Comparison of ENCODE assay signal across 9 cellular contexts in the genomic region with DNA sequence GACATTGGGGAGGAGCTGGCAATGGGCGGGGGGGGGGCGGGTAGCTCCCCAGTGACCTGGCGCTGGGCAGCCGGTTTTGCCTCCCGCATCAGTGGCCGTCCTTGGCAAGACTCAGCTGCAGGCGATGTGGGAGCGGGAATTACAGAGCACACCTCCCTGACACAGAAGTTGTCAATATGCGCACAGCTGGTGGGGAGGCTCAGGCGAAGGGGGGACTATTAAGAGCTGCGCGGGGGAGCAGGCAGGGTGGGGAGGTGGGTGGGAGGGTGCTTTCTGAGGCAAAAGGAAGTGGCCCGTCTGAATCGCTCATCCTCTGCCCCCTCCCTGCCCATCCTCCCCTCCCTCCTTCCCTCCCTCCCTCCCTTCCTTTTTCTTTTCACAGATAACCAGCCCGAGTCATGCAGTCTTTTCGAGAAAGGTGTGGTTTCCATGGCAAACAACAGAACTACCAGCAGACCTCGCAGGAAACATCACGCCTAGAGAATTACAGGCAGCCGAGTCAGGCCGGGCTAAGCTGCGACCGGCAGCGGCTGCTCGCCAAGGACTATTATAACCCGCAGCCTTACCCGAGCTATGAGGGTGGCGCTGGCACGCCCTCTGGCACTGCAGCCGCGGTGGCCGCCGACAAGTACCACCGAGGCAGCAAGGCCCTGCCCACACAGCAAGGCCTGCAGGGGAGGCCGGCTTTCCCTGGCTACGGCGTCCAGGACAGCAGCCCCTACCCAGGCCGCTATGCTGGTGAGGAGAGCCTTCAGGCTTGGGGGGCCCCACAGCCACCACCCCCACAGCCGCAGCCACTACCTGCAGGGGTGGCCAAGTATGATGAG. TPM values are rescaled to one million over a fixed set of nuclear protein-coding genes. Genes with fewer than 3 reads are reported as not detected.
DNase-seq lines count a peak whose midpoint lies in the region; ATAC-seq and TF ChIP-seq lines count a peak whose summit lies in the region.
"Had no signal": no experiment of that assay in that cellular context is flagged by ENCODE, and none has a peak within 500 bp of the region (broad histone marks: within the 10 kb centered on the region; RNA-seq: fewer than 3 reads in every experiment).

No MANE protein-coding gene starts in this region.

- H4K20me1 ChIP-seq in fibroblast of lung (ENCODE audit: control insufficient read depth, extremely low read depth, insufficient read depth, low read length) (no peaks in the 10 kb centered on the region), OCI-LY7 (ENCODE audit: insufficient read depth, low read length) (no peaks in the 10 kb centered on the region)

- no peaks in the 10 kb centered on the region for H3K79me2 ChIP-seq in fibroblast of lung (ENCODE audit: control insufficient read depth, insufficient read depth, low read length)
- no peaks in the 10 kb centered on the region for H3K79me2 ChIP-seq in OCI-LY7 (ENCODE audit: insufficient read depth, low read depth, low read length)

- H3K27me3 ChIP-seq in fibroblast of lung (ENCODE audit: control insufficient read depth, insufficient read depth, low read length): no peaks in the 10 kb centered on the region
- H3K27me3 ChIP-seq in ovary: no peaks in the 10 kb centered on the region
- no peaks in the 10 kb centered on the region for H3K27me3 ChIP-seq in SJCRH30

- no peaks in the 10 kb centered on the region for H3K9me3 Mint-ChIP-seq in activated CD4-positive, alpha-beta memory T cell treated with anti-CD3 and anti-CD28 coated beads, Interleukin-2, amount 10 ng/mL, durations not matched to agents 7 days and 5 days

- H3K9me3 ChIP-seq in fibroblast of lung (ENCODE audit: control insufficient read depth, insufficient read depth, low read depth, low read length) (no peaks in the 10 kb centered on the region), ovary (no peaks in the 10 kb centered on the region), SJCRH30 (replicated peaks) (no peaks in the 10 kb centered on the region), OCI-LY7 (ENCODE audit: low read length) (no peaks in the 10 kb centered on the region)

- H3K4me1 Mint-ChIP-seq in activated CD4-positive, alpha-beta memory T cell treated with anti-CD3 and anti-CD28 coated beads, Interleukin-2, amount 10 ng/mL, durations not matched to agents 7 days and 5 days: peaks cover 27% of the 10 kb centered on the region

- no peaks in the 10 kb centered on the region for H3K27me3 Mint-ChIP-seq in activated CD4-positive, alpha-beta memory T cell treated with anti-CD3 and anti-CD28 coated beads, Interleukin-2, amount 10 ng/mL, durations not matched to agents 7 days and 5 days

- no TSS peak for BruUV-seq in OCI-LY7 (replicated peaks; lab: Mats Ljungman, UMichigan)

- peaks cover 14% of the 10 kb centered on the region for H3K36me3 ChIP-seq in fibroblast of lung (ENCODE audit: control insufficient read depth, insufficient read depth, low read length)
- H3K36me3 ChIP-seq in ovary: no peaks in the 10 kb centered on the region
- peaks cover 48% of the 10 kb centered on the region for H3K36me3 ChIP-seq in SJCRH30
- peaks cover 37% of the 10 kb centered on the region for H3K36me3 ChIP-seq in OCI-LY7 (ENCODE audit: insufficient read depth, low read length)

- H3K9me2 ChIP-seq in OCI-LY7 (ENCODE audit: insufficient read depth, low read length): no peaks in the 10 kb centered on the region

- POLR2A ChIA-PET in activated CD4-positive, alpha-beta memory T cell treated with anti-CD3 and anti-CD28 coated beads, Interleukin-2, amount 10 ng/mL, durations not matched to agents 7 days and 5 days (lab: Charles Lee): interaction anchor here (0.5 to 1.6 kb wide), 10 partner anchors 9 to 292 kb away, joined by 3 to 6 read pairs (median 4); no protein-coding TSS in a partner anchor
- POLR2A ChIA-PET in OCI-LY7 (lab: Charles Lee): interaction anchor here (0.6 kb wide), 1 partner anchor 40 kb away, joined by 3 read pairs; no protein-coding TSS in a partner anchor

- H3K4me1 ChIP-seq in fibroblast of lung (ENCODE audit: control insufficient read depth, extremely low read depth, insufficient read depth, low read length): peaks cover 3% of the 10 kb centered on the region
- H3K4me1 ChIP-seq in ovary (ENCODE audit: insufficient read depth): peaks cover 10% of the 10 kb centered on the region
- H3K4me1 ChIP-seq in SJCRH30: peaks cover 8% of the 10 kb centered on the region
- H3K4me1 ChIP-seq in OCI-LY7 (ENCODE audit: insufficient read depth, low read length, poor library complexity, severe bottlenecking): no peaks in the 10 kb centered on the region

- no peak for ATAC-seq in HG03342 (IDR thresholded peaks at IDR 0.05; ENCODE audit: unreplicated experiment)

- TF ChIP-seq POLR2A in ovary (IDR thresholded peaks at IDR 0.05): no peak

- CTCF ChIA-PET in activated CD4-positive, alpha-beta memory T cell treated with anti-CD3 and anti-CD28 coated beads, Interleukin-2, amount 10 ng/mL, durations not matched to agents 7 days and 5 days (lab: Charles Lee): interaction anchor here (0.7 to 1.4 kb wide), 5 partner anchors 10 to 801 kb away, joined by 3 to 4 read pairs (median 3); no protein-coding TSS in a partner anchor
- CTCF ChIA-PET in OCI-LY7 (lab: Charles Lee; ENCODE audit: unreplicated experiment): no interaction called here

- H3K4me2 ChIP-seq in fibroblast of lung (ENCODE audit: extremely low read depth, insufficient read depth, low read length) (no peak overlapping the region), OCI-LY7 (ENCODE audit: low read length) (no peak overlapping the region)

- H3K27ac ChIP-seq in fibroblast of lung (ENCODE audit: insufficient read depth, low read length): no peak overlapping the region
- H3K27ac ChIP-seq in ovary: peak overlapping the region in 1 of 2 donors; percentile 65
- no peak overlapping the region for H3K27ac ChIP-seq in SJCRH30
- no peak overlapping the region for H3K27ac ChIP-seq in OCI-LY7 (ENCODE audit: low read depth, low read length, poor library complexity, severe bottlenecking)
- H3K27ac ChIP-seq: SK-N-MC had no signal

- DNase-seq in activated T-cell treated with anti-CD3 and anti-CD28 coated beads for 1 hour (ENCODE audit: low read depth) (peak; percentile 36), activated T-cell treated with anti-CD3 and anti-CD28 coated beads for 4 hours (no peak), fibroblast of lung (ENCODE audit: low read depth in 2 of 2) (peak; percentile 49 to 89), ovary (peak; percentile 74 to 78 (median 77)), SJCRH30 (no peak), OCI-LY7 (ENCODE audit: low spot score) (no peak)
- DNase-seq in activated CD4-positive, alpha-beta memory T cell treated with anti-CD3 and anti-CD28 coated beads, Interleukin-2, amount 10 ng/mL, durations not matched to agents 7 days and 5 days: peak; percentile 76

- no peak overlapping the region for H3K9ac ChIP-seq in fibroblast of lung (ENCODE audit: insufficient read depth, low read length)

- H3K4me3 Mint-ChIP-seq in activated CD4-positive, alpha-beta memory T cell treated with anti-CD3 and anti-CD28 coated beads, Interleukin-2, amount 10 ng/mL, durations not matched to agents 7 days and 5 days: no peak overlapping the region

- intact Hi-C loops in ovary (cut with DNase I) (no loop called here), OCI-LY7 (cut with micrococcal nuclease; ENCODE audit: unreplicated experiment) (no loop called here)

- peak overlapping the region; percentile 74 for H3K27ac Mint-ChIP-seq in activated CD4-positive, alpha-beta memory T cell treated with anti-CD3 and anti-CD28 coated beads, Interleukin-2, amount 10 ng/mL, durations not matched to agents 7 days and 5 days

- peaks cover 10% of the 10 kb centered on the region for H3K36me3 Mint-ChIP-seq in activated CD4-positive, alpha-beta memory T cell treated with anti-CD3 and anti-CD28 coated beads, Interleukin-2, amount 10 ng/mL, durations not matched to agents 7 days and 5 days (ENCODE audit: low read depth)

- TF ChIP-seq CTCF in fibroblast of lung (conservative IDR thresholded peaks at IDR 0.05 in 1 of 2, IDR thresholded peaks at IDR 0.05 in 1 of 2; ENCODE audit: low read depth in 1 of 2, low read length in 2 of 2) (no peak), ovary (IDR thresholded peaks at IDR 0.05) (no peak), OCI-LY7 (conservative IDR thresholded peaks at IDR 0.05; ENCODE audit: low read length) (no peak)

- H3K4me3 ChIP-seq in fibroblast of lung (replicated peaks in 1 of 4; ENCODE audit: control extremely low read depth in 1 of 4, insufficient read depth in 1 of 4, low read depth in 3 of 4, low read length in 4 of 4): no peak overlapping the region
- no peak overlapping the region for H3K4me3 ChIP-seq in ovary
- no peak overlapping the region for H3K4me3 ChIP-seq in SJCRH30
- H3K4me3 ChIP-seq in OCI-LY7 (ENCODE audit: low read depth, low read length, poor library complexity, severe bottlenecking): no peak overlapping the region
- H3K4me3 ChIP-seq: SK-N-MC had no signal

- H2AFZ ChIP-seq in fibroblast of lung (ENCODE audit: low read length) (no peak overlapping the region), OCI-LY7 (ENCODE audit: low read length) (no peak overlapping the region)

- WGBS in ovary, 3 donors: 8 to 24% (median 23%) methylated on average over 37 to 38 of the region's 38 CpGs

- no peak for TF ChIP-seq EP300 in ovary (IDR thresholded peaks at IDR 0.05)

RNA-seq across cellular contexts. Expression of gene SREBF1, which starts 44.0 kb away (rescaled TPM):
- total RNA-seq in activated CD4-positive, alpha-beta memory T cell treated with anti-CD3 and anti-CD28 coated beads, Interleukin-2, amount 10 ng/mL, durations not matched to agents 7 days and 5 days: 100 to 1,000 TPM; 177 to 186 TPM
- total RNA-seq in fibroblast of lung (51.9 and 77.6 TPM in 2 replicates), ovary (100 to 1,000 TPM in 3 of 7 donors, 10 to 100 TPM in 4; 30.3 to 190 (median 97.4) TPM), OCI-LY7 (2022) (187 and 213 TPM in 2 replicates)
- polyA plus RNA-seq in fibroblast of lung (29.7 and 49.1 TPM in 2 replicates), ovary (10 to 100 TPM; 24.3 to 44.3 TPM)
- polyA plus RNA-seq in fibroblast of lung (2012): 73.7 and 109 TPM in 2 replicates
- polyA minus RNA-seq in fibroblast of lung (ENCODE audit: low replicate concordance): 172 and 195 TPM in 2 replicates
- total RNA-seq in SJCRH30 (2014; rRNA removed; shearing (Covaris generic)): 65.3 and 74.1 TPM in 2 replicates
- total RNA-seq in OCI-LY7 (2014; rRNA removed; shearing (Covaris generic)): 48.4 and 70.4 TPM in 2 replicates

Comparison
In these comparisons a context has a peak if more than half of its experiments do, and no peak if none do; other contexts are left out.
1. DNase-seq: peak in activated T-cell treated with anti-CD3 and anti-CD28 coated beads for 1 hour (single experiment), activated CD4-positive, alpha-beta memory T cell treated with anti-CD3 and anti-CD28 coated beads, Interleukin-2, amount 10 ng/mL, durations not matched to agents 7 days and 5 days (single experiment), fibroblast of lung (2 of 2) and ovary (5 of 5); none in activated T-cell treated with anti-CD3 and anti-CD28 coated beads for 4 hours (single experiment), SJCRH30 (0 of 2) and OCI-LY7 (single experiment).